ENCODE assay signal across 1 cellular context in the genomic region with DNA sequence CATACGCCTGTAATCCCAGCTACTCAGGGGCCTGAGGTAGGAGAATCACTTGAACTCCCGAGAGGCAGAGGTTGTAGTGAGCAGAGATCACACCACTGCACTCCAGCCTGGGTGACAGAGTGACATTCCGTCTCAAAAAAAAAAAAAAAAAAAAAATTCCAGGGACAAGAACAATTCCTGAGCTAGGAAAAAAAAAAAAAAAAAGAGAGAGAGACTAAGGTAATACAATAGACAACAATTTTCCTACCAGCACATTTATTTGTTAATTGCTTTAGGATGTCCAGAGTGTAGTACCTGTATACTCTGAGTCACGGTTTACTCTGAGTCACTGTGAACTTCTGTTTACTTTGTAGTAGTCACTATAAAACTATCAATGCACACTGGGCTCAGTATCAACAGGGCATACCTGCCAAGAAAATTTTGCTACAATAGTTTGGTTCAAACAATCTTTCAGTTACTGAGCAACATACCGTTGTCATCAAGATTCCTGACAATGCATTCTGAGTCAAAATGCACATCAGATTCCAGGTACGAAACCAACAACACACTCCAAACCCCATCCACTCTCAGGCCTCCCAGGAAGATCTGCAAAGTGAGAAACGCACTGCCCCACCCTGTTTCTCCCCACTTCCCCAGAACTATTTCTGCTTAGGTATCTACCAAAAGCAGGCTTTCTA.
TF ChIP-seq lines count a peak whose summit lies in the region.

No MANE protein-coding gene starts in this region.

TF ChIP-seq in HepG2, 621 proteins besides CTCF, POLR2A, EP300 and RAD21 (continued from another document and continues in another):
- TF ChIP-seq, protein P1, sequence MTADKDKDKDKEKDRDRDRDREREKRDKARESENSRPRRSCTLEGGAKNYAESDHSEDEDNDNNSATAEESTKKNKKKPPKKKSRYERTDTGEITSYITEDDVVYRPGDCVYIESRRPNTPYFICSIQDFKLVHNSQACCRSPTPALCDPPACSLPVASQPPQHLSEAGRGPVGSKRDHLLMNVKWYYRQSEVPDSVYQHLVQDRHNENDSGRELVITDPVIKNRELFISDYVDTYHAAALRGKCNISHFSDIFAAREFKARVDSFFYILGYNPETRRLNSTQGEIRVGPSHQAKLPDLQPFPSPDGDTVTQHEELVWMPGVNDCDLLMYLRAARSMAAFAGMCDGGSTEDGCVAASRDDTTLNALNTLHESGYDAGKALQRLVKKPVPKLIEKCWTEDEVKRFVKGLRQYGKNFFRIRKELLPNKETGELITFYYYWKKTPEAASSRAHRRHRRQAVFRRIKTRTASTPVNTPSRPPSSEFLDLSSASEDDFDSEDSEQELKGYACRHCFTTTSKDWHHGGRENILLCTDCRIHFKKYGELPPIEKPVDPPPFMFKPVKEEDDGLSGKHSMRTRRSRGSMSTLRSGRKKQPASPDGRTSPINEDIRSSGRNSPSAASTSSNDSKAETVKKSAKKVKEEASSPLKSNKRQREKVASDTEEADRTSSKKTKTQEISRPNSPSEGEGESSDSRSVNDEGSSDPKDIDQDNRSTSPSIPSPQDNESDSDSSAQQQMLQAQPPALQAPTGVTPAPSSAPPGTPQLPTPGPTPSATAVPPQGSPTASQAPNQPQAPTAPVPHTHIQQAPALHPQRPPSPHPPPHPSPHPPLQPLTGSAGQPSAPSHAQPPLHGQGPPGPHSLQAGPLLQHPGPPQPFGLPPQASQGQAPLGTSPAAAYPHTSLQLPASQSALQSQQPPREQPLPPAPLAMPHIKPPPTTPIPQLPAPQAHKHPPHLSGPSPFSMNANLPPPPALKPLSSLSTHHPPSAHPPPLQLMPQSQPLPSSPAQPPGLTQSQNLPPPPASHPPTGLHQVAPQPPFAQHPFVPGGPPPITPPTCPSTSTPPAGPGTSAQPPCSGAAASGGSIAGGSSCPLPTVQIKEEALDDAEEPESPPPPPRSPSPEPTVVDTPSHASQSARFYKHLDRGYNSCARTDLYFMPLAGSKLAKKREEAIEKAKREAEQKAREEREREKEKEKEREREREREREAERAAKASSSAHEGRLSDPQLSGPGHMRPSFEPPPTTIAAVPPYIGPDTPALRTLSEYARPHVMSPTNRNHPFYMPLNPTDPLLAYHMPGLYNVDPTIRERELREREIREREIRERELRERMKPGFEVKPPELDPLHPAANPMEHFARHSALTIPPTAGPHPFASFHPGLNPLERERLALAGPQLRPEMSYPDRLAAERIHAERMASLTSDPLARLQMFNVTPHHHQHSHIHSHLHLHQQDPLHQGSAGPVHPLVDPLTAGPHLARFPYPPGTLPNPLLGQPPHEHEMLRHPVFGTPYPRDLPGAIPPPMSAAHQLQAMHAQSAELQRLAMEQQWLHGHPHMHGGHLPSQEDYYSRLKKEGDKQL (CRISPR knock-in tag; IDR thresholded peaks at IDR 0.05; ENCODE audit: low read depth) = no peak
- TF ChIP-seq TGIF2 (CRISPR knock-in tag; IDR thresholded peaks at IDR 0.05) (no peak), SP1 (IDR thresholded peaks at IDR 0.05) (no peak), SP1 (CRISPR knock-in tag; IDR thresholded peaks at IDR 0.05) (no peak), ZNF766 (CRISPR knock-in tag; IDR thresholded peaks at IDR 0.05; ENCODE audit: borderline replicate concordance) (no peak), TOPORS (CRISPR knock-in tag; IDR thresholded peaks at IDR 0.05) (no peak), ZNF317 (CRISPR knock-in tag; IDR thresholded peaks at IDR 0.05) (no peak), ZZZ3 (CRISPR knock-in tag; IDR thresholded peaks at IDR 0.05; ENCODE audit: borderline replicate concordance) (no peak), ARNT (IDR thresholded peaks at IDR 0.05) (no peak), HMG20A (CRISPR knock-in tag; IDR thresholded peaks at IDR 0.05; ENCODE audit: borderline replicate concordance) (peak; percentile 67; the same call in 1 of the 2 replicates), FLYWCH1 (CRISPR knock-in tag; IDR thresholded peaks at IDR 0.05) (no peak), PHF21A (CRISPR knock-in tag; IDR thresholded peaks at IDR 0.05) (0 out of 2 replicates have a peak, but pooled peaks have one; percentile 23), ZC3H13 (CRISPR knock-in tag; IDR thresholded peaks at IDR 0.05) (no peak), SMARCE1 (IDR thresholded peaks at IDR 0.05; ENCODE audit: borderline replicate concordance) (peak; percentile 86; the same call in 1 of the 2 replicates), JUN (CRISPR knock-in tag; IDR thresholded peaks at IDR 0.05) (peak; percentile 59; the same call in 1 of the 2 replicates), NCOA2 (CRISPR knock-in tag; IDR thresholded peaks at IDR 0.05) (0 out of 2 replicates have a peak, but pooled peaks have one; percentile 31), HOXA5 (CRISPR knock-in tag; IDR thresholded peaks at IDR 0.05) (0 out of 2 replicates have a peak, but pooled peaks have one; percentile 50), NFATC3 (CRISPR knock-in tag; IDR thresholded peaks at IDR 0.05) (no peak), ARHGAP35 (CRISPR knock-in tag; IDR thresholded peaks at IDR 0.05; ENCODE audit: borderline replicate concordance) (no peak), SETDB1 (CRISPR knock-in tag; IDR thresholded peaks at IDR 0.05; ENCODE audit: borderline replicate concordance) (no peak), NR2F1 (CRISPR knock-in tag; IDR thresholded peaks at IDR 0.05) (no peak), ZNF775 (CRISPR knock-in tag; IDR thresholded peaks at IDR 0.05; ENCODE audit: borderline replicate concordance) (no peak), ZNF337 (CRISPR knock-in tag; IDR thresholded peaks at IDR 0.05; ENCODE audit: borderline replicate concordance, low read depth) (no peak), MLLT10 (CRISPR knock-in tag; IDR thresholded peaks at IDR 0.05) (no peak), CHD4 (IDR thresholded peaks at IDR 0.05; ENCODE audit: borderline replicate concordance, low read length) (no peak), KLF9 (CRISPR knock-in tag; IDR thresholded peaks at IDR 0.05; ENCODE audit: low read depth) (no peak), ZNF644 (CRISPR knock-in tag; IDR thresholded peaks at IDR 0.05; ENCODE audit: low read depth) (no peak), RBM39 (IDR thresholded peaks at IDR 0.05; ENCODE audit: low read depth, low read length, poor library complexity, severe bottlenecking) (no peak), ZFP90 (CRISPR knock-in tag; IDR thresholded peaks at IDR 0.05; ENCODE audit: borderline replicate concordance) (no peak), SRSF1 (optimal IDR thresholded peaks at IDR 0.05; ENCODE audit: low read depth, low read length) (no peak), JUNB (CRISPR knock-in tag; IDR thresholded peaks at IDR 0.05; ENCODE audit: borderline replicate concordance) (peak; percentile 44; the same call in 1 of the 2 replicates), FOXP1 (IDR thresholded peaks at IDR 0.05) (peak; percentile 93), FOXP1 (CRISPR knock-in tag; IDR thresholded peaks at IDR 0.05) (peak; percentile 92)
- TF ChIP-seq, protein P2, sequence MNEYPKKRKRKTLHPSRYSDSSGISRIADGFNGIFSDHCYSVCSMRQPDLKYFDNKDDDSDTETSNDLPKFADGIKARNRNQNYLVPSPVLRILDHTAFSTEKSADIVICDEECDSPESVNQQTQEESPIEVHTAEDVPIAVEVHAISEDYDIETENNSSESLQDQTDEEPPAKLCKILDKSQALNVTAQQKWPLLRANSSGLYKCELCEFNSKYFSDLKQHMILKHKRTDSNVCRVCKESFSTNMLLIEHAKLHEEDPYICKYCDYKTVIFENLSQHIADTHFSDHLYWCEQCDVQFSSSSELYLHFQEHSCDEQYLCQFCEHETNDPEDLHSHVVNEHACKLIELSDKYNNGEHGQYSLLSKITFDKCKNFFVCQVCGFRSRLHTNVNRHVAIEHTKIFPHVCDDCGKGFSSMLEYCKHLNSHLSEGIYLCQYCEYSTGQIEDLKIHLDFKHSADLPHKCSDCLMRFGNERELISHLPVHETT (CRISPR knock-in tag; conservative IDR thresholded peaks at IDR 0.05) = no peak
- TF ChIP-seq, protein P3, sequence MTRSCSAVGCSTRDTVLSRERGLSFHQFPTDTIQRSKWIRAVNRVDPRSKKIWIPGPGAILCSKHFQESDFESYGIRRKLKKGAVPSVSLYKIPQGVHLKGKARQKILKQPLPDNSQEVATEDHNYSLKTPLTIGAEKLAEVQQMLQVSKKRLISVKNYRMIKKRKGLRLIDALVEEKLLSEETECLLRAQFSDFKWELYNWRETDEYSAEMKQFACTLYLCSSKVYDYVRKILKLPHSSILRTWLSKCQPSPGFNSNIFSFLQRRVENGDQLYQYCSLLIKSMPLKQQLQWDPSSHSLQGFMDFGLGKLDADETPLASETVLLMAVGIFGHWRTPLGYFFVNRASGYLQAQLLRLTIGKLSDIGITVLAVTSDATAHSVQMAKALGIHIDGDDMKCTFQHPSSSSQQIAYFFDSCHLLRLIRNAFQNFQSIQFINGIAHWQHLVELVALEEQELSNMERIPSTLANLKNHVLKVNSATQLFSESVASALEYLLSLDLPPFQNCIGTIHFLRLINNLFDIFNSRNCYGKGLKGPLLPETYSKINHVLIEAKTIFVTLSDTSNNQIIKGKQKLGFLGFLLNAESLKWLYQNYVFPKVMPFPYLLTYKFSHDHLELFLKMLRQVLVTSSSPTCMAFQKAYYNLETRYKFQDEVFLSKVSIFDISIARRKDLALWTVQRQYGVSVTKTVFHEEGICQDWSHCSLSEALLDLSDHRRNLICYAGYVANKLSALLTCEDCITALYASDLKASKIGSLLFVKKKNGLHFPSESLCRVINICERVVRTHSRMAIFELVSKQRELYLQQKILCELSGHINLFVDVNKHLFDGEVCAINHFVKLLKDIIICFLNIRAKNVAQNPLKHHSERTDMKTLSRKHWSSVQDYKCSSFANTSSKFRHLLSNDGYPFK (CRISPR knock-in tag; IDR thresholded peaks at IDR 0.05; ENCODE audit: borderline replicate concordance) = no peak
- TF ChIP-seq, protein P4, sequence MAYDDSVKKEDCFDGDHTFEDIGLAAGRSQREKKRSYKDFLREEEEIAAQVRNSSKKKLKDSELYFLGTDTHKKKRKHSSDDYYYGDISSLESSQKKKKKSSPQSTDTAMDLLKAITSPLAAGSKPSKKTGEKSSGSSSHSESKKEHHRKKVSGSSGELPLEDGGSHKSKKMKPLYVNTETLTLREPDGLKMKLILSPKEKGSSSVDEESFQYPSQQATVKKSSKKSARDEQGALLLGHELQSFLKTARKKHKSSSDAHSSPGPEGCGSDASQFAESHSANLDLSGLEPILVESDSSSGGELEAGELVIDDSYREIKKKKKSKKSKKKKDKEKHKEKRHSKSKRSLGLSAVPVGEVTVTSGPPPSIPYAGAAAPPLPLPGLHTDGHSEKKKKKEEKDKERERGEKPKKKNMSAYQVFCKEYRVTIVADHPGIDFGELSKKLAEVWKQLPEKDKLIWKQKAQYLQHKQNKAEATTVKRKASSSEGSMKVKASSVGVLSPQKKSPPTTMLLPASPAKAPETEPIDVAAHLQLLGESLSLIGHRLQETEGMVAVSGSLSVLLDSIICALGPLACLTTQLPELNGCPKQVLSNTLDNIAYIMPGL (CRISPR knock-in tag; IDR thresholded peaks at IDR 0.05; ENCODE audit: borderline replicate concordance in 1 of 2, low read depth in 1 of 2) = no peak
- TF ChIP-seq, protein P5, sequence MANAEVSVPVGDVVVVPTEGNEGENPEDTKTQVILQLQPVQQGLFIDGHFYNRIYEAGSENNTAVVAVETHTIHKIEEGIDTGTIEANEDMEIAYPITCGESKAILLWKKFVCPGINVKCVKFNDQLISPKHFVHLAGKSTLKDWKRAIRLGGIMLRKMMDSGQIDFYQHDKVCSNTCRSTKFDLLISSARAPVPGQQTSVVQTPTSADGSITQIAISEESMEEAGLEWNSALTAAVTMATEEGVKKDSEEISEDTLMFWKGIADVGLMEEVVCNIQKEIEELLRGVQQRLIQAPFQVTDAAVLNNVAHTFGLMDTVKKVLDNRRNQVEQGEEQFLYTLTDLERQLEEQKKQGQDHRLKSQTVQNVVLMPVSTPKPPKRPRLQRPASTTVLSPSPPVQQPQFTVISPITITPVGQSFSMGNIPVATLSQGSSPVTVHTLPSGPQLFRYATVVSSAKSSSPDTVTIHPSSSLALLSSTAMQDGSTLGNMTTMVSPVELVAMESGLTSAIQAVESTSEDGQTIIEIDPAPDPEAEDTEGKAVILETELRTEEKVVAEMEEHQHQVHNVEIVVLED (CRISPR knock-in tag; IDR thresholded peaks at IDR 0.05; ENCODE audit: borderline replicate concordance) = no peak
- TF ChIP-seq, protein P6, sequence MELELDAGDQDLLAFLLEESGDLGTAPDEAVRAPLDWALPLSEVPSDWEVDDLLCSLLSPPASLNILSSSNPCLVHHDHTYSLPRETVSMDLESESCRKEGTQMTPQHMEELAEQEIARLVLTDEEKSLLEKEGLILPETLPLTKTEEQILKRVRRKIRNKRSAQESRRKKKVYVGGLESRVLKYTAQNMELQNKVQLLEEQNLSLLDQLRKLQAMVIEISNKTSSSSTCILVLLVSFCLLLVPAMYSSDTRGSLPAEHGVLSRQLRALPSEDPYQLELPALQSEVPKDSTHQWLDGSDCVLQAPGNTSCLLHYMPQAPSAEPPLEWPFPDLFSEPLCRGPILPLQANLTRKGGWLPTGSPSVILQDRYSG (CRISPR knock-in tag; IDR thresholded peaks at IDR 0.05) = no peak
- TF ChIP-seq, protein P7, sequence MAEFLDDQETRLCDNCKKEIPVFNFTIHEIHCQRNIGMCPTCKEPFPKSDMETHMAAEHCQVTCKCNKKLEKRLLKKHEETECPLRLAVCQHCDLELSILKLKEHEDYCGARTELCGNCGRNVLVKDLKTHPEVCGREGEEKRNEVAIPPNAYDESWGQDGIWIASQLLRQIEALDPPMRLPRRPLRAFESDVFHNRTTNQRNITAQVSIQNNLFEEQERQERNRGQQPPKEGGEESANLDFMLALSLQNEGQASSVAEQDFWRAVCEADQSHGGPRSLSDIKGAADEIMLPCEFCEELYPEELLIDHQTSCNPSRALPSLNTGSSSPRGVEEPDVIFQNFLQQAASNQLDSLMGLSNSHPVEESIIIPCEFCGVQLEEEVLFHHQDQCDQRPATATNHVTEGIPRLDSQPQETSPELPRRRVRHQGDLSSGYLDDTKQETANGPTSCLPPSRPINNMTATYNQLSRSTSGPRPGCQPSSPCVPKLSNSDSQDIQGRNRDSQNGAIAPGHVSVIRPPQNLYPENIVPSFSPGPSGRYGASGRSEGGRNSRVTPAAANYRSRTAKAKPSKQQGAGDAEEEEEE (CRISPR knock-in tag; IDR thresholded peaks at IDR 0.05; ENCODE audit: borderline replicate concordance) = no peak
- TF ChIP-seq, protein P8, sequence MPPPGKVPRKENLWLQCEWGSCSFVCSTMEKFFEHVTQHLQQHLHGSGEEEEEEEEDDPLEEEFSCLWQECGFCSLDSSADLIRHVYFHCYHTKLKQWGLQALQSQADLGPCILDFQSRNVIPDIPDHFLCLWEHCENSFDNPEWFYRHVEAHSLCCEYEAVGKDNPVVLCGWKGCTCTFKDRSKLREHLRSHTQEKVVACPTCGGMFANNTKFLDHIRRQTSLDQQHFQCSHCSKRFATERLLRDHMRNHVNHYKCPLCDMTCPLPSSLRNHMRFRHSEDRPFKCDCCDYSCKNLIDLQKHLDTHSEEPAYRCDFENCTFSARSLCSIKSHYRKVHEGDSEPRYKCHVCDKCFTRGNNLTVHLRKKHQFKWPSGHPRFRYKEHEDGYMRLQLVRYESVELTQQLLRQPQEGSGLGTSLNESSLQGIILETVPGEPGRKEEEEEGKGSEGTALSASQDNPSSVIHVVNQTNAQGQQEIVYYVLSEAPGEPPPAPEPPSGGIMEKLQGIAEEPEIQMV (CRISPR knock-in tag; IDR thresholded peaks at IDR 0.05; ENCODE audit: low read depth) = no peak
- TF ChIP-seq, protein P9, sequence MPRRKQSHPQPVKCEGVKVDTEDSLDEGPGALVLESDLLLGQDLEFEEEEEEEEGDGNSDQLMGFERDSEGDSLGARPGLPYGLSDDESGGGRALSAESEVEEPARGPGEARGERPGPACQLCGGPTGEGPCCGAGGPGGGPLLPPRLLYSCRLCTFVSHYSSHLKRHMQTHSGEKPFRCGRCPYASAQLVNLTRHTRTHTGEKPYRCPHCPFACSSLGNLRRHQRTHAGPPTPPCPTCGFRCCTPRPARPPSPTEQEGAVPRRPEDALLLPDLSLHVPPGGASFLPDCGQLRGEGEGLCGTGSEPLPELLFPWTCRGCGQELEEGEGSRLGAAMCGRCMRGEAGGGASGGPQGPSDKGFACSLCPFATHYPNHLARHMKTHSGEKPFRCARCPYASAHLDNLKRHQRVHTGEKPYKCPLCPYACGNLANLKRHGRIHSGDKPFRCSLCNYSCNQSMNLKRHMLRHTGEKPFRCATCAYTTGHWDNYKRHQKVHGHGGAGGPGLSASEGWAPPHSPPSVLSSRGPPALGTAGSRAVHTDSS (CRISPR knock-in tag; conservative IDR thresholded peaks at IDR 0.05) = no peak
